1 cellular context compared by ENCODE assay signal in the genomic region with DNA sequence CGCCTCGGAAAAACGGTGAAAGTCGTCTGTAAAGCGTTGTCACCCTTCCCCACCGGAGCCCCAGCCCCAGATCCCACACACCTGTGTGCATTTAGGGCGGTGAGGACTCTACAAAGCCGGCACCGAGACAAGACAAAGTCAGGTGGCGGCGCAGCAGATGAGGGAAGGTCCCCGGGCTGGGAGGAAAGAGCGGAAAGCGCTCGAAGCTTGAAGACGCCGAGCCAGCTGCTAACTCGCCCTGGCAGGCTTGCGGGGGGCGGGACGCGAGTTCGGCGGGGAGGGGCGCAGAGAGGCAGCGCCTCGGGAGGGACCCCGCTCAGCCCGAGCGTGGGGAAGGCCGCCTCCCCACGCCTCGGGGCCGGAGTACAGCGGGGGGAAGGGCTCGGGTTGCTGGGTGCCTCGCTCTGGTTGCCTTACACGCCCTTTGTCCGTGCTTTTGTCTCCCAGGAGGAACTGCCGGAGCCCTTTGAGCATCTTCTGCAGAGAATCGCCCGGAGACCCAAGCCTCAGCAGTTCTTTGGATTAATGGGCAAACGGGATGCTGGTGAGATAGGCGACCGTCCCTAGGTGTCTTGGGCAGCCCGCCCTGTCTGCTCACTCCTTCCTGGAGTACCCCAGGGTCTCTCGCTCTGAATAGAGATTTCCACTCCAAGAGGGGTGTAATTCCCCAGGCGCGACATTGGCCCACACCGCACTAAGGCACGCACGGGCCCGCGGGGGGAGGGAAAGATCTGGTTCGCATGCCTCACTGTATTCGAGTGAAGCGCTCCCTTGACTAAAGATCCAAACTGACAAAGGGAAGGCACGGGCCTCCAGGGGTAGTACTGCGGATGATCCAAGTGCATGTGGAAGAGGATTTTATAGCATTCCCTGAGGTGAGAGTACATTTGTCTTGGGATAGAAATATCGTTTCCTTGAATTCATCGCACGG.
TF ChIP-seq lines count a peak whose summit lies in the region.

No MANE protein-coding gene starts in this region.

TF ChIP-seq in H1, 55 proteins besides CTCF, POLR2A, EP300 and RAD21 (continued from another document):
- TF ChIP-seq EZH2 (IDR thresholded peaks at IDR 0.05; ENCODE audit: low read depth, low read length, severe bottlenecking) (peak; percentile 65), HDAC6 (IDR thresholded peaks at IDR 0.05; ENCODE audit: low read depth, low read length) (no peak), RNF2 (IDR thresholded peaks at IDR 0.05; ENCODE audit: borderline replicate concordance, low read depth, low read length, missing control alignments, poor library complexity, severe bottlenecking) (peak; percentile 1), RBBP5 (IDR thresholded peaks at IDR 0.05; ENCODE audit: borderline replicate concordance, low read depth, low read length) (no peak; the same call in 1 of the 2 replicates), CHD1 (IDR thresholded peaks at IDR 0.05; ENCODE audit: low read depth, low read length) (no peak), CREB1 (IDR thresholded peaks at IDR 0.05) (no peak), SRF (IDR thresholded peaks at IDR 0.05; ENCODE audit: low read depth, low read length) (no peak), CEBPB (IDR thresholded peaks at IDR 0.05; ENCODE audit: low read depth, low read length) (no peak), NRF1 (IDR thresholded peaks at IDR 0.05; ENCODE audit: low read depth, low read length) (no peak), TBP (IDR thresholded peaks at IDR 0.05; ENCODE audit: low read depth, low read length) (no peak), SP4 (IDR thresholded peaks at IDR 0.05; ENCODE audit: low read length) (no peak), POU5F1 (IDR thresholded peaks at IDR 0.05; ENCODE audit: low read depth, low read length) (no peak), SUZ12 (IDR thresholded peaks at IDR 0.05; ENCODE audit: low read length) (peak; percentile 83), EGR1 (IDR thresholded peaks at IDR 0.05; ENCODE audit: borderline replicate concordance, low read depth, low read length) (no peak), CTBP2 (IDR thresholded peaks at IDR 0.05; ENCODE audit: borderline replicate concordance, insufficient read depth, insufficient read length, low read length) (no peak), MAX (IDR thresholded peaks at IDR 0.05) (peak; percentile 68), HDAC2 (IDR thresholded peaks at IDR 0.05; ENCODE audit: borderline replicate concordance in 1 of 2, low read depth in 2 of 2, low read length in 2 of 2) (no peak), BCL11A (IDR thresholded peaks at IDR 0.05; ENCODE audit: low read depth in 2 of 2, low read length in 2 of 2) (no peak), TAF1 (IDR thresholded peaks at IDR 0.05; ENCODE audit: low read depth, low read length) (no peak), KDM5A (IDR thresholded peaks at IDR 0.05; ENCODE audit: low read length) (no peak)
- TF ChIP-seq, protein P1, sequence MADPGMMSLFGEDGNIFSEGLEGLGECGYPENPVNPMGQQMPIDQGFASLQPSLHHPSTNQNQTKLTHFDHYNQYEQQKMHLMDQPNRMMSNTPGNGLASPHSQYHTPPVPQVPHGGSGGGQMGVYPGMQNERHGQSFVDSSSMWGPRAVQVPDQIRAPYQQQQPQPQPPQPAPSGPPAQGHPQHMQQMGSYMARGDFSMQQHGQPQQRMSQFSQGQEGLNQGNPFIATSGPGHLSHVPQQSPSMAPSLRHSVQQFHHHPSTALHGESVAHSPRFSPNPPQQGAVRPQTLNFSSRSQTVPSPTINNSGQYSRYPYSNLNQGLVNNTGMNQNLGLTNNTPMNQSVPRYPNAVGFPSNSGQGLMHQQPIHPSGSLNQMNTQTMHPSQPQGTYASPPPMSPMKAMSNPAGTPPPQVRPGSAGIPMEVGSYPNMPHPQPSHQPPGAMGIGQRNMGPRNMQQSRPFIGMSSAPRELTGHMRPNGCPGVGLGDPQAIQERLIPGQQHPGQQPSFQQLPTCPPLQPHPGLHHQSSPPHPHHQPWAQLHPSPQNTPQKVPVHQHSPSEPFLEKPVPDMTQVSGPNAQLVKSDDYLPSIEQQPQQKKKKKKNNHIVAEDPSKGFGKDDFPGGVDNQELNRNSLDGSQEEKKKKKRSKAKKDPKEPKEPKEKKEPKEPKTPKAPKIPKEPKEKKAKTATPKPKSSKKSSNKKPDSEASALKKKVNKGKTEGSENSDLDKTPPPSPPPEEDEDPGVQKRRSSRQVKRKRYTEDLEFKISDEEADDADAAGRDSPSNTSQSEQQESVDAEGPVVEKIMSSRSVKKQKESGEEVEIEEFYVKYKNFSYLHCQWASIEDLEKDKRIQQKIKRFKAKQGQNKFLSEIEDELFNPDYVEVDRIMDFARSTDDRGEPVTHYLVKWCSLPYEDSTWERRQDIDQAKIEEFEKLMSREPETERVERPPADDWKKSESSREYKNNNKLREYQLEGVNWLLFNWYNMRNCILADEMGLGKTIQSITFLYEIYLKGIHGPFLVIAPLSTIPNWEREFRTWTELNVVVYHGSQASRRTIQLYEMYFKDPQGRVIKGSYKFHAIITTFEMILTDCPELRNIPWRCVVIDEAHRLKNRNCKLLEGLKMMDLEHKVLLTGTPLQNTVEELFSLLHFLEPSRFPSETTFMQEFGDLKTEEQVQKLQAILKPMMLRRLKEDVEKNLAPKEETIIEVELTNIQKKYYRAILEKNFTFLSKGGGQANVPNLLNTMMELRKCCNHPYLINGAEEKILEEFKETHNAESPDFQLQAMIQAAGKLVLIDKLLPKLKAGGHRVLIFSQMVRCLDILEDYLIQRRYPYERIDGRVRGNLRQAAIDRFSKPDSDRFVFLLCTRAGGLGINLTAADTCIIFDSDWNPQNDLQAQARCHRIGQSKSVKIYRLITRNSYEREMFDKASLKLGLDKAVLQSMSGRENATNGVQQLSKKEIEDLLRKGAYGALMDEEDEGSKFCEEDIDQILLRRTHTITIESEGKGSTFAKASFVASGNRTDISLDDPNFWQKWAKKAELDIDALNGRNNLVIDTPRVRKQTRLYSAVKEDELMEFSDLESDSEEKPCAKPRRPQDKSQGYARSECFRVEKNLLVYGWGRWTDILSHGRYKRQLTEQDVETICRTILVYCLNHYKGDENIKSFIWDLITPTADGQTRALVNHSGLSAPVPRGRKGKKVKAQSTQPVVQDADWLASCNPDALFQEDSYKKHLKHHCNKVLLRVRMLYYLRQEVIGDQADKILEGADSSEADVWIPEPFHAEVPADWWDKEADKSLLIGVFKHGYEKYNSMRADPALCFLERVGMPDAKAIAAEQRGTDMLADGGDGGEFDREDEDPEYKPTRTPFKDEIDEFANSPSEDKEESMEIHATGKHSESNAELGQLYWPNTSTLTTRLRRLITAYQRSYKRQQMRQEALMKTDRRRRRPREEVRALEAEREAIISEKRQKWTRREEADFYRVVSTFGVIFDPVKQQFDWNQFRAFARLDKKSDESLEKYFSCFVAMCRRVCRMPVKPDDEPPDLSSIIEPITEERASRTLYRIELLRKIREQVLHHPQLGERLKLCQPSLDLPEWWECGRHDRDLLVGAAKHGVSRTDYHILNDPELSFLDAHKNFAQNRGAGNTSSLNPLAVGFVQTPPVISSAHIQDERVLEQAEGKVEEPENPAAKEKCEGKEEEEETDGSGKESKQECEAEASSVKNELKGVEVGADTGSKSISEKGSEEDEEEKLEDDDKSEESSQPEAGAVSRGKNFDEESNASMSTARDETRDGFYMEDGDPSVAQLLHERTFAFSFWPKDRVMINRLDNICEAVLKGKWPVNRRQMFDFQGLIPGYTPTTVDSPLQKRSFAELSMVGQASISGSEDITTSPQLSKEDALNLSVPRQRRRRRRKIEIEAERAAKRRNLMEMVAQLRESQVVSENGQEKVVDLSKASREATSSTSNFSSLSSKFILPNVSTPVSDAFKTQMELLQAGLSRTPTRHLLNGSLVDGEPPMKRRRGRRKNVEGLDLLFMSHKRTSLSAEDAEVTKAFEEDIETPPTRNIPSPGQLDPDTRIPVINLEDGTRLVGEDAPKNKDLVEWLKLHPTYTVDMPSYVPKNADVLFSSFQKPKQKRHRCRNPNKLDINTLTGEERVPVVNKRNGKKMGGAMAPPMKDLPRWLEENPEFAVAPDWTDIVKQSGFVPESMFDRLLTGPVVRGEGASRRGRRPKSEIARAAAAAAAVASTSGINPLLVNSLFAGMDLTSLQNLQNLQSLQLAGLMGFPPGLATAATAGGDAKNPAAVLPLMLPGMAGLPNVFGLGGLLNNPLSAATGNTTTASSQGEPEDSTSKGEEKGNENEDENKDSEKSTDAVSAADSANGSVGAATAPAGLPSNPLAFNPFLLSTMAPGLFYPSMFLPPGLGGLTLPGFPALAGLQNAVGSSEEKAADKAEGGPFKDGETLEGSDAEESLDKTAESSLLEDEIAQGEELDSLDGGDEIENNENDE (IDR thresholded peaks at IDR 0.05; ENCODE audit: insufficient replicate concordance, low read length): no peak
- TF ChIP-seq, protein P2, sequence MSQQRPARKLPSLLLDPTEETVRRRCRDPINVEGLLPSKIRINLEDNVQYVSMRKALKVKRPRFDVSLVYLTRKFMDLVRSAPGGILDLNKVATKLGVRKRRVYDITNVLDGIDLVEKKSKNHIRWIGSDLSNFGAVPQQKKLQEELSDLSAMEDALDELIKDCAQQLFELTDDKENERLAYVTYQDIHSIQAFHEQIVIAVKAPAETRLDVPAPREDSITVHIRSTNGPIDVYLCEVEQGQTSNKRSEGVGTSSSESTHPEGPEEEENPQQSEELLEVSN (IDR thresholded peaks at IDR 0.05): peak; percentile 80
- TF ChIP-seq, protein P3, sequence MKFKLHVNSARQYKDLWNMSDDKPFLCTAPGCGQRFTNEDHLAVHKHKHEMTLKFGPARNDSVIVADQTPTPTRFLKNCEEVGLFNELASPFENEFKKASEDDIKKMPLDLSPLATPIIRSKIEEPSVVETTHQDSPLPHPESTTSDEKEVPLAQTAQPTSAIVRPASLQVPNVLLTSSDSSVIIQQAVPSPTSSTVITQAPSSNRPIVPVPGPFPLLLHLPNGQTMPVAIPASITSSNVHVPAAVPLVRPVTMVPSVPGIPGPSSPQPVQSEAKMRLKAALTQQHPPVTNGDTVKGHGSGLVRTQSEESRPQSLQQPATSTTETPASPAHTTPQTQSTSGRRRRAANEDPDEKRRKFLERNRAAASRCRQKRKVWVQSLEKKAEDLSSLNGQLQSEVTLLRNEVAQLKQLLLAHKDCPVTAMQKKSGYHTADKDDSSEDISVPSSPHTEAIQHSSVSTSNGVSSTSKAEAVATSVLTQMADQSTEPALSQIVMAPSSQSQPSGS (IDR thresholded peaks at IDR 0.05; ENCODE audit: low read length): no peak
